Comparison of ENCODE assay signal across 2 cellular contexts in genomic region chr6:89462503-89462902, GRCh38.
A peak's percentile ranks its signal among the peaks of the same experiment; 100 is the strongest.
TF ChIP-seq lines count a peak whose summit lies in the region.

No MANE protein-coding gene starts in this region.

TF ChIP-seq in Ishikawa, 13 proteins besides CTCF, POLR2A, EP300 and RAD21 (continued from another document):
- 0 out of 2 replicates have a peak, but pooled peaks have one; percentile 29 for TF ChIP-seq CEBPB (IDR thresholded peaks at IDR 0.05)
- TF ChIP-seq, protein P1, sequence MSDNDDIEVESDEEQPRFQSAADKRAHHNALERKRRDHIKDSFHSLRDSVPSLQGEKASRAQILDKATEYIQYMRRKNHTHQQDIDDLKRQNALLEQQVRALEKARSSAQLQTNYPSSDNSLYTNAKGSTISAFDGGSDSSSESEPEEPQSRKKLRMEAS (IDR thresholded peaks at IDR 0.05) = no peak

TF ChIP-seq in H1, 55 proteins besides CTCF, POLR2A, EP300 and RAD21 (continued from another document):
- TF ChIP-seq HDAC6 (IDR thresholded peaks at IDR 0.05; ENCODE audit: low read depth, low read length) = no peak
